8 cellular contexts compared by ENCODE assay signal in the genomic region with DNA sequence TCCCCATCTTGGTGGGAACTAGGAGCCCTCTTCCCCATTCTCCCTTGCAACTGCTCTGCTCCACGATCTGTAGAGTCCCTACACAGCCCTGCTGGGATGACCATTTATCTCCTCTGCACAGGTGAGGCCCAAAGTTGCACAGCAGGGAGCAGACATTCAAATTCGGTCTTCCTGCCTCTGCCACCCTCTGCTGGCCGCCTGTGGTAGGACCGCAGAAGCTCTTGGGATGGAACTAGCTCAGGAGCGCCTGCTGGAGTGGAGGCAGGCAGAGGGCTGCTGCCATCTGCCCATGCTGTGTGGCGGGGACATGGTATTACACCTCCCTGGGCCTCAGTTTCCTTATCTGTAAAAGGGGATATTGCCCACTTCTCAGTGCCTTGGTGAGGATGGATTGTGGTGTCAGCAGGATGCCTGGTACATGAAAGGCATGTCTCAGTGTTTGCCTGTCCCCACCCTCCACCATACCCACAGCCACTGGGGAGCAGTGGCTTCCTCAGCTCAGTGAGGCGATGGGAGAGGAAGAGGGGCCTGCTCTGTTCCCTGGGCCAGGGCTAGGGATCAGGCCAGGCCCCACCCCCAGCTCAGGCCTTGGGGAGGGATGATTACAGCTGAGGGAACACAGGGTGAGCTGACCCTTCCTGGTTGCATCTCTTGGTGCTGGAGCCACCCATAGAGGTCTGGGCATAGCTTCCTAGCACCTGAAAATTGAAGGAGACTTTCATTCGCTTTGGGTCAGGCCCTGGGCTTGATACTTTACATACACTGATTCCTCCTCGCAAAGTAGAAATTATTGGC. TPM values are rescaled to one million over a fixed set of nuclear protein-coding genes. Genes with fewer than 3 reads are reported as not detected.
DNase-seq lines count a peak whose midpoint lies in the region; ATAC-seq and TF ChIP-seq lines count a peak whose summit lies in the region.

No MANE protein-coding gene starts in this region.

- H3K4me2 ChIP-seq in neuronal stem cell (ENCODE audit: insufficient read depth, low read length, poor library complexity, severe bottlenecking): no peak overlapping the region

- H4K91ac ChIP-seq in neuronal stem cell (ENCODE audit: low read depth, low read length, poor library complexity): no peak overlapping the region

- H3K14ac ChIP-seq in neuronal stem cell (ENCODE audit: low read length): no peak overlapping the region

- ATAC-seq in GM21529 (IDR thresholded peaks at IDR 0.05; ENCODE audit: unreplicated experiment): peak; percentile 90

- DNase-seq in DMS153 treated with DMSO at 0.1 percent for 48 hours (lab: John Stamatoyannopoulos, UW; ENCODE audit: unreplicated experiment): peak; percentile 76
- peak; percentile 67 for DNase-seq in LHCN-M2 (ENCODE audit: low read depth)
- DNase-seq in RPMI7951 (ENCODE audit: low read depth): peak; percentile 61
- peak; percentile 50 to 63 for DNase-seq in activated T-helper 1 cell treated with anti-CD3 and anti-CD28 coated beads, Interleukin-2, amount 50 U/mL, for 16 hours (ENCODE audit: low read depth in 1 of 2, low spot score in 1 of 2)
- peak; percentile 80 for DNase-seq in fibroblast of pulmonary artery (ENCODE audit: low read depth)
- peak; percentile 61 for DNase-seq in neuronal stem cell (ENCODE audit: low spot score)
- DNase-seq in suprapubic skin (ENCODE audit: low spot score in 2 of 2): peak in 1 of 2 donors; percentile 81

- no peak overlapping the region for H2BK5ac ChIP-seq in neuronal stem cell (ENCODE audit: low read length)

- no peak for TF ChIP-seq EP300 in suprapubic skin (IDR thresholded peaks at IDR 0.05)

- no peaks in the 10 kb centered on the region for H3K9me3 ChIP-seq in neuronal stem cell (replicated peaks in 1 of 2; ENCODE audit: control insufficient read depth in 2 of 2, insufficient read depth in 1 of 2, low read depth in 1 of 2, low read length in 2 of 2)
- no peaks in the 10 kb centered on the region for H3K9me3 ChIP-seq in suprapubic skin

- no peaks in the 10 kb centered on the region for H3K79me1 ChIP-seq in neuronal stem cell (ENCODE audit: low read depth, low read length)

- H2AFZ ChIP-seq in neuronal stem cell (ENCODE audit: low read length): no peak overlapping the region

- H3K27ac ChIP-seq in neuronal stem cell (replicated peaks; ENCODE audit: low read length): no peak overlapping the region
- H3K27ac ChIP-seq in suprapubic skin: no peak overlapping the region

- no peak for TF ChIP-seq POLR2A in suprapubic skin (IDR thresholded peaks at IDR 0.05)

- H2BK120ac ChIP-seq in neuronal stem cell (ENCODE audit: low read depth, low read length): no peak overlapping the region

- no peak overlapping the region for H2BK15ac ChIP-seq in neuronal stem cell (ENCODE audit: low read length)

- no peak overlapping the region for H4K8ac ChIP-seq in neuronal stem cell (ENCODE audit: low read depth, low read length)

- no peak overlapping the region for H3K9ac ChIP-seq in neuronal stem cell (ENCODE audit: low read depth, low read length, poor library complexity)

- peak; percentile 98 for TF ChIP-seq CTCF in fibroblast of pulmonary artery (IDR thresholded peaks at IDR 0.05; ENCODE audit: low read length, missing control alignments)
- peak; percentile 88 to 89 for TF ChIP-seq CTCF in suprapubic skin (IDR thresholded peaks at IDR 0.05)

- H3K36me3 ChIP-seq in neuronal stem cell (replicated peaks in 1 of 2; ENCODE audit: control insufficient read depth in 2 of 2, insufficient read depth in 2 of 2, low read length in 2 of 2) (peaks cover 2 to 81% of the 10 kb centered on the region in 2 donors), suprapubic skin (no peaks in the 10 kb centered on the region)

- WGBS in neuronal stem cell (ENCODE audit: extremely low coverage in 2 of 2, insufficient read length in 2 of 2, insufficient replicate concordance in 1 of 2), 2 donors: no CpG with 5 or more reads among the region's 9 CpGs
- 33% methylated on average over 8 of the region's 9 CpGs for WGBS in suprapubic skin

- H2BK12ac ChIP-seq in neuronal stem cell (ENCODE audit: low read length): no peak overlapping the region

- H3K27me3 ChIP-seq in neuronal stem cell (ENCODE audit: control insufficient read depth in 3 of 3, insufficient read depth in 3 of 3, low read depth in 1 of 3, low read length in 3 of 3) (no peaks in the 10 kb centered on the region), suprapubic skin (no peaks in the 10 kb centered on the region)

- H3K4me3 ChIP-seq in fibroblast of pulmonary artery (replicated peaks; ENCODE audit: low read depth, low read length) (no peak overlapping the region), neuronal stem cell (ENCODE audit: low read length in 2 of 2) (no peak overlapping the region), suprapubic skin (no peak overlapping the region)

- H3K18ac ChIP-seq in neuronal stem cell (ENCODE audit: low read length): peak overlapping the region; percentile 72

- peak overlapping the region; percentile 93 for H2AK5ac ChIP-seq in neuronal stem cell (ENCODE audit: low read depth, low read length)

- peak overlapping the region; percentile 26 for H3K23ac ChIP-seq in neuronal stem cell (ENCODE audit: low read depth, low read length, poor library complexity)

- H3K4me1 ChIP-seq in neuronal stem cell (ENCODE audit: control insufficient read depth in 2 of 2, insufficient read depth in 1 of 2, low read depth in 1 of 2, low read length in 2 of 2): peaks cover 2 to 9% of the 10 kb centered on the region in 2 donors
- peaks cover 23% of the 10 kb centered on the region for H3K4me1 ChIP-seq in suprapubic skin

- no peak overlapping the region for H3K4ac ChIP-seq in neuronal stem cell (ENCODE audit: low read length)

RNA-seq across cellular contexts. Expression of a gene that starts 11.3 kb away (rescaled TPM):
- total RNA-seq in LHCN-M2 (2014; rRNA removed) (0.57 TPM in 1 of 2 replicates, not detected in the other), suprapubic skin (1 to 10 TPM in 1 of 4 donors, not detected in 3; 9.6 TPM)
- not detected for polyA plus RNA-seq in LHCN-M2 (2012)
- total RNA-seq in RPMI7951 (2014; rRNA removed; shearing (Covaris generic)): not detected in 2 replicates
- polyA plus RNA-seq in neuronal stem cell (2013, experiment 1 of 2): not detected
- not detected for polyA plus RNA-seq in neuronal stem cell (2013, experiment 2 of 2)

RNA-seq across cellular contexts. Expression of a gene that starts 24.6 kb away (rescaled TPM):
- total RNA-seq in LHCN-M2 (2014; rRNA removed): 36.7 and 42.5 TPM in 2 replicates
- 25.9 TPM for polyA plus RNA-seq in LHCN-M2 (2012)
- 10.7 and 12.4 TPM in 2 replicates for total RNA-seq in RPMI7951 (2014; rRNA removed; shearing (Covaris generic))
- polyA plus RNA-seq in neuronal stem cell (2013, experiment 1 of 2): 7.6 TPM
- 8.0 TPM for polyA plus RNA-seq in neuronal stem cell (2013, experiment 2 of 2)
- total RNA-seq in suprapubic skin: 1 to 10 TPM in 3 of 4 donors, under 1 TPM in 1; 0.87 to 2.0 (median 1.1) TPM

RNA-seq across cellular contexts. Expression of a gene that starts 36.7 kb away (rescaled TPM):
- 0.75 and 1.6 TPM in 2 replicates for total RNA-seq in LHCN-M2 (2014; rRNA removed)
- 0.26 TPM for polyA plus RNA-seq in LHCN-M2 (2012)
- 0.29 and 0.36 TPM in 2 replicates for total RNA-seq in RPMI7951 (2014; rRNA removed; shearing (Covaris generic))
- polyA plus RNA-seq in neuronal stem cell (2013, experiment 1 of 2): 0.71 TPM
- polyA plus RNA-seq in neuronal stem cell (2013, experiment 2 of 2): 0.60 TPM
- total RNA-seq in suprapubic skin: 1 to 10 TPM in 3 of 4 donors, under 1 TPM in 1; 0.34 to 2.4 (median 2.0) TPM

RNA-seq across cellular contexts. Expression of a gene that starts 57.1 kb away (rescaled TPM):
- total RNA-seq in LHCN-M2 (2014; rRNA removed): not detected in 2 replicates
- polyA plus RNA-seq in LHCN-M2 (2012): not detected
- not detected in 2 replicates for total RNA-seq in RPMI7951 (2014; rRNA removed; shearing (Covaris generic))
- not detected for polyA plus RNA-seq in neuronal stem cell (2013, experiment 1 of 2)
- not detected for polyA plus RNA-seq in neuronal stem cell (2013, experiment 2 of 2)
- not detected for total RNA-seq in suprapubic skin
